ENCODE assay signal across 1 cellular context in genomic region chr3:49553690-49554634, GRCh38.
TF ChIP-seq lines count a peak whose summit lies in the region.

TSS of gene BSN (plus strand) at chr3:49554477. CDS start at chr3:49554603, 126 bp downstream.

TF ChIP-seq in HepG2, 621 proteins besides CTCF, POLR2A, EP300 and RAD21 (continued from another document and continues in another):
- TF ChIP-seq ZNF879 (CRISPR knock-in tag; IDR thresholded peaks at IDR 0.05) (no peak), ZMYM2 (CRISPR knock-in tag; IDR thresholded peaks at IDR 0.05) (no peak), ZNF232 (CRISPR knock-in tag; IDR thresholded peaks at IDR 0.05; ENCODE audit: borderline replicate concordance) (peak; percentile 60; the same call in 1 of the 2 replicates), CSRNP2 (CRISPR knock-in tag; conservative IDR thresholded peaks at IDR 0.05; ENCODE audit: low read depth) (no peak), ZNF768 (CRISPR knock-in tag; IDR thresholded peaks at IDR 0.05) (no peak), NCOA5 (CRISPR knock-in tag; IDR thresholded peaks at IDR 0.05) (no peak), MLX (CRISPR knock-in tag; IDR thresholded peaks at IDR 0.05) (0 out of 2 replicates have a peak, but pooled peaks have one; percentile 31), SCMH1 (CRISPR knock-in tag; IDR thresholded peaks at IDR 0.05; ENCODE audit: borderline replicate concordance) (no peak), PLSCR1 (CRISPR knock-in tag; IDR thresholded peaks at IDR 0.05; ENCODE audit: borderline replicate concordance) (no peak), ZNF383 (CRISPR knock-in tag; IDR thresholded peaks at IDR 0.05; ENCODE audit: borderline replicate concordance) (no peak), ZNF329 (CRISPR knock-in tag; IDR thresholded peaks at IDR 0.05; ENCODE audit: low read depth) (no peak; the same call in 1 of the 2 replicates), MIER3 (CRISPR knock-in tag; IDR thresholded peaks at IDR 0.05; ENCODE audit: borderline replicate concordance) (no peak), RFX1 (IDR thresholded peaks at IDR 0.05) (peak; percentile 66), ZNF556 (CRISPR knock-in tag; IDR thresholded peaks at IDR 0.05; ENCODE audit: borderline replicate concordance) (no peak), ZBTB34 (CRISPR knock-in tag; IDR thresholded peaks at IDR 0.05) (no peak), ZNF280D (CRISPR knock-in tag; IDR thresholded peaks at IDR 0.05) (no peak), CREM (IDR thresholded peaks at IDR 0.05) (no peak), CREM (CRISPR knock-in tag; IDR thresholded peaks at IDR 0.05) (no peak), ZNF510 (CRISPR knock-in tag; IDR thresholded peaks at IDR 0.05; ENCODE audit: low read depth) (no peak), HNF1B (CRISPR knock-in tag; IDR thresholded peaks at IDR 0.05) (peak; percentile 82), SMARCC2 (IDR thresholded peaks at IDR 0.05) (no peak), DBP (CRISPR knock-in tag; IDR thresholded peaks at IDR 0.05; ENCODE audit: not compliant biosample characterization) (peak; percentile 95), FOXA3 (CRISPR knock-in tag; IDR thresholded peaks at IDR 0.05) (no peak), ZFP91 (CRISPR knock-in tag; IDR thresholded peaks at IDR 0.05; ENCODE audit: borderline replicate concordance) (no peak), ZNF572 (CRISPR knock-in tag; IDR thresholded peaks at IDR 0.05) (no peak), SNRNP70 (IDR thresholded peaks at IDR 0.05; ENCODE audit: low read depth, low read length) (no peak), ATF6 (CRISPR knock-in tag; conservative IDR thresholded peaks at IDR 0.05) (no peak), SKI (IDR thresholded peaks at IDR 0.05; ENCODE audit: partially characterized antibody) (no peak), CEBPG (CRISPR knock-in tag; IDR thresholded peaks at IDR 0.05) (no peak), RFX5 (IDR thresholded peaks at IDR 0.05; ENCODE audit: low read depth, low read length) (no peak), POLR2G (IDR thresholded peaks at IDR 0.05; ENCODE audit: low read depth, low read length) (peak; percentile 63), JUND (CRISPR knock-in tag; IDR thresholded peaks at IDR 0.05) (no peak), HNF4A (CRISPR knock-in tag; IDR thresholded peaks at IDR 0.05) (no peak), THAP11 (CRISPR knock-in tag; IDR thresholded peaks at IDR 0.05) (no peak), ZNF878 (CRISPR knock-in tag; IDR thresholded peaks at IDR 0.05) (no peak), HES4 (CRISPR knock-in tag; IDR thresholded peaks at IDR 0.05; ENCODE audit: borderline replicate concordance) (no peak), RCOR2 (CRISPR knock-in tag; IDR thresholded peaks at IDR 0.05) (no peak), TIGD3 (CRISPR knock-in tag; IDR thresholded peaks at IDR 0.05; ENCODE audit: borderline replicate concordance) (no peak), ZBTB43 (CRISPR knock-in tag; conservative IDR thresholded peaks at IDR 0.05) (no peak), ISX (CRISPR knock-in tag; conservative IDR thresholded peaks at IDR 0.05) (no peak), ZXDC (CRISPR knock-in tag; IDR thresholded peaks at IDR 0.05) (0 out of 2 replicates have a peak, but pooled peaks have one; percentile 45)
